Comparison of ENCODE assay signal across 24 cellular contexts in genomic region chr5:110085826-110086225, GRCh38.
"Had no signal": no experiment of that assay in that cellular context is flagged by ENCODE, and none has a peak within 500 bp of the region (broad histone marks: within the 10 kb centered on the region; RNA-seq: fewer than 3 reads in every experiment).

No MANE protein-coding gene starts in this region.

- H3K36me3 Mint-ChIP-seq: memory B cell; mesothelial cell of epicardium; natural killer cell treated with Interleukin-12 subunit alpha and Interleukin-12 subunit beta and Interleukin-15 and Interleukin-18, amount 100 ng/mL, for 72 hours; neural progenitor cell had no signal

- H3K4me3 ChIP-seq: hepatocyte, left ventricle myocardium inferior, lower lobe of right lung, neural progenitor cell, pancreas, smooth muscle cell, tibial artery, upper lobe of left lung, uterus had no signal

- H3K4me1 Mint-ChIP-seq: endodermal cell, memory B cell had no signal

- DNase-seq: effector CD4-positive, alpha-beta T cell; endodermal cell; erythroblast; foreskin melanocyte; head of caudate nucleus; kidney; left cardiac atrium; left ventricle myocardium inferior; lower lobe of right lung; nucleus accumbens; pancreas; right cardiac atrium; stimulated activated CD4-positive, alpha-beta T cell treated with anti-CD3 and anti-CD28 coated beads, Interleukin-2, amount 100 ng/mL, for 48 hours; stimulated activated naive CD4-positive, alpha-beta T cell treated with Interleukin-2 at 50 U/mL for 16 hours; tibial artery; upper lobe of left lung; uterus had no signal

- H2AFZ ChIP-seq: hepatocyte, neural progenitor cell had no signal

- H3K27me3 ChIP-seq: hepatocyte, neural progenitor cell, pancreas, tibial artery, upper lobe of left lung, uterus had no signal

- H3K27me3 Mint-ChIP-seq: progenitor cell of endocrine pancreas had no signal

- H3K9me3 ChIP-seq: left ventricle myocardium inferior, lower lobe of right lung, pancreas, tibial artery, upper lobe of left lung, uterus had no signal

- H3K4me1 ChIP-seq: left ventricle myocardium inferior, lower lobe of right lung, neural progenitor cell, pancreas, upper lobe of left lung, uterus had no signal

- H3K36me3 ChIP-seq: left ventricle myocardium inferior, lower lobe of right lung, neural progenitor cell, pancreas, tibial artery, upper lobe of left lung, uterus had no signal

- H3K9ac ChIP-seq: neural progenitor cell had no signal

- H3K79me2 ChIP-seq: hepatocyte had no signal

- H3K9me3 Mint-ChIP-seq: endodermal cell; memory B cell; mesothelial cell of epicardium; natural killer cell treated with Interleukin-12 subunit alpha and Interleukin-12 subunit beta and Interleukin-15 and Interleukin-18, amount 100 ng/mL, for 72 hours; neural progenitor cell had no signal

- H3K4me2 ChIP-seq: neural progenitor cell had no signal

- H3K4me3 Mint-ChIP-seq: endodermal cell, memory B cell, mesothelial cell of epicardium, neural progenitor cell had no signal

- H3K27ac Mint-ChIP-seq: endodermal cell, memory B cell, mesothelial cell of epicardium, neural progenitor cell, progenitor cell of endocrine pancreas had no signal

- ATAC-seq: left cardiac atrium; lower lobe of right lung; natural killer cell treated with Interleukin-12 subunit alpha and Interleukin-12 subunit beta and Interleukin-15 and Interleukin-18, amount 100 ng/mL, for 72 hours; pancreas; right cardiac atrium had no signal

- H3K27ac ChIP-seq: left ventricle myocardium inferior, lower lobe of right lung, neural progenitor cell, pancreas, upper lobe of left lung, uterus had no signal
